ENCODE assay signal across 23 cellular contexts in the genomic region with DNA sequence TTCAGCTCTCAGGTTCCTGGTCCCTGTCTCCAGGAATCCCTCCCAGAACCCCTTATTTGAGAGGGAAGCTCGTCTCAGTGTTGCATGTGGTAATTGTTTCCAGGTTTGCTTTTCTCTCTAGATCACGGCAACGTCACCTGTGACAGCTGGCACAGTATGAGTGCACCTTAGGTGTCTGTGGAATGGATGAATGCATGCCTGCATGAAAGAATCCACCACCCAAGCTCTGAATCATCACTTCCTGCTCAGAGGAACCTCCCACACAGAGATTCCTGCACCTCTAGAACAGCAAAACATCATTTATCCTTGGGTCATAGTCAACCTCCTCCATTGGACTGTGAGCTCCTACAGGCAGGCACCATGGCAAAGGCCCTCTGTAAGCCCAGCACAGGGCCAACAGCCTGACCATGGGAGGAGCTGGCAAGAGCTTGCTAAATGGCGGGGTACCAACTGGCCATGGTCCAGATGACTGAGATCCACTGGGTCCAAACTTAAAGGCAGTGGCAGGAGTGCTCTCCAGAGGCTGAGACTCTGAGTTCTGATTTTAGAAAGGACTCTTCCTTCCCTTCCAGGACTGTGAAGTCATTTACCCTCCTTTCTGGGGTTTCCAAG.
DNase-seq lines count a peak whose midpoint lies in the region; ATAC-seq and TF ChIP-seq lines count a peak whose summit lies in the region.
"Had no signal": no experiment of that assay in that cellular context is flagged by ENCODE, and none has a peak within 500 bp of the region (broad histone marks: within the 10 kb centered on the region; RNA-seq: fewer than 3 reads in every experiment).

No MANE protein-coding gene starts in this region.

- H3K4me2 ChIP-seq in H9 (ENCODE audit: insufficient read depth, insufficient read length, low read length), result no peak overlapping the region
- H3K4me2 ChIP-seq: PC-9 had no signal

- H3K79me2 ChIP-seq in H9 (ENCODE audit: insufficient read depth, low read length), result no peaks in the 10 kb centered on the region

- H3K9me3 Mint-ChIP-seq in T-helper 2 cell treated with Interferon-gamma antibody and Interleukin-4, amounts not matched to agents 5 μg/mL and 100 μg/mL, for 36 hours, result peaks cover 3% of the 10 kb centered on the region
- no peaks in the 10 kb centered on the region for H3K9me3 Mint-ChIP-seq in activated naive CD8-positive, alpha-beta T cell treated with anti-CD3 and anti-CD28 coated beads, Interleukin-2, amount 50 U/mL, for 24 hours
- no peaks in the 10 kb centered on the region for H3K9me3 Mint-ChIP-seq in H9
- H3K9me3 Mint-ChIP-seq: activated T-cell treated with anti-CD3 and anti-CD28 coated beads, Interleukin-2, amount 50 U/mL, for 24 hours; central memory CD8-positive, alpha-beta T cell had no signal

- WGBS in H9 (ENCODE audit: extremely low coverage, insufficient read length, low lambda C conversion rate), result no CpG with 5 or more reads among the region's 4 CpGs

- H4K91ac ChIP-seq in H9 (ENCODE audit: insufficient read length, low read depth, low read length), result no peak overlapping the region

- H3K14ac ChIP-seq in H9 (ENCODE audit: insufficient read depth, low read length), result no peak overlapping the region

- no peak overlapping the region for H2AK5ac ChIP-seq in H9 (ENCODE audit: insufficient read length, low read length)

- peaks cover 5% of the 10 kb centered on the region for H3K9me3 ChIP-seq in left ventricle myocardium inferior (replicated peaks)
- no peaks in the 10 kb centered on the region for H3K9me3 ChIP-seq in H9 (ENCODE audit: control insufficient read depth, low read depth, low read length)
- H3K9me3 ChIP-seq: psoas muscle, tibial artery had no signal

- H2BK120ac ChIP-seq in H9 (ENCODE audit: low read depth, low read length, poor library complexity, severe bottlenecking), result no peak overlapping the region

- no peak overlapping the region for H2BK15ac ChIP-seq in H9 (ENCODE audit: low read depth, low read length)

- peak; percentile 9 for DNase-seq in T-helper 2 cell treated with Interferon-gamma antibody and Interleukin-4, amounts not matched to agents 5 μg/mL and 100 μg/mL, for 36 hours (ENCODE audit: low spot score)
- DNase-seq in T-helper 2 cell (no peak), Daoy (ENCODE audit: low read depth) (peak; percentile 37), left ventricle myocardium inferior (peak; percentile 36), H9 (no peak), activated gamma-delta T cell treated with Interleukin-2 at 50 U/mL for 16 hours (no peak), GM19238 (ENCODE audit: insufficient read length, low spot score) (no peak)
- no peak for DNase-seq in activated naive CD8-positive, alpha-beta T cell treated with anti-CD3 and anti-CD28 coated beads, Interleukin-2, amount 50 U/mL, for 24 hours
- DNase-seq: 8988T; activated T-cell treated with anti-CD3 and anti-CD28 coated beads, Interleukin-2, amount 50 U/mL, for 24 hours; effector CD4-positive, alpha-beta T cell; hippocampal formation; kidney; NCI-H2171 treated with DMSO at 0.1 percent for 48 hours; NCI-H774; psoas muscle; stimulated activated CD4-positive, alpha-beta T cell treated with anti-CD3 and anti-CD28 coated beads, Interleukin-12 subunit alpha, Interleukin-12 subunit beta, amount 100 ng/mL, for 4 hours; stimulated activated naive B cell treated with anti-CD40 and anti-IgM and Interleukin-4, amounts not matched to agents 10 μg/mL and 1 μg/mL and 100 μg/mL, for 72 hours; tibial artery had no signal

- H3K79me1 ChIP-seq in H9 (ENCODE audit: insufficient read depth, low read depth, low read length, poor library complexity, severe bottlenecking), result no peaks in the 10 kb centered on the region

- peaks cover 3% of the 10 kb centered on the region for H3K4me1 Mint-ChIP-seq in T-helper 2 cell treated with Interferon-gamma antibody and Interleukin-4, amounts not matched to agents 5 μg/mL and 100 μg/mL, for 36 hours (ENCODE audit: low read depth)
- no peaks in the 10 kb centered on the region for H3K4me1 Mint-ChIP-seq in activated naive CD8-positive, alpha-beta T cell treated with anti-CD3 and anti-CD28 coated beads, Interleukin-2, amount 50 U/mL, for 24 hours
- H3K4me1 Mint-ChIP-seq in H9, result no peaks in the 10 kb centered on the region
- H3K4me1 Mint-ChIP-seq: central memory CD8-positive, alpha-beta T cell; stimulated activated naive B cell treated with anti-CD40 and anti-IgM and Interleukin-4, amounts not matched to agents 10 μg/mL and 1 μg/mL and 100 μg/mL, for 72 hours had no signal

- H4K5ac ChIP-seq in H9 (ENCODE audit: insufficient read length, low read depth, low read length), result no peak overlapping the region

- H3K18ac ChIP-seq in H9 (ENCODE audit: insufficient read length, low read depth, low read length), result no peak overlapping the region

- intact Hi-C loops in left ventricle myocardium inferior (cut with micrococcal nuclease), result no loop called here

- no peak overlapping the region for H2AFZ ChIP-seq in H9 (ENCODE audit: low read length)
- H2AFZ ChIP-seq: PC-9 had no signal

- no peak overlapping the region for H3K4ac ChIP-seq in H9 (ENCODE audit: low read depth, low read length)

- no peaks in the 10 kb centered on the region for H3K36me3 ChIP-seq in left ventricle myocardium inferior

- H3K4me3 Mint-ChIP-seq in T-helper 2 cell treated with Interferon-gamma antibody and Interleukin-4, amounts not matched to agents 5 μg/mL and 100 μg/mL, for 36 hours, result no peak overlapping the region
- H3K4me3 Mint-ChIP-seq in activated naive CD8-positive, alpha-beta T cell treated with anti-CD3 and anti-CD28 coated beads, Interleukin-2, amount 50 U/mL, for 24 hours, result no peak overlapping the region
- H3K4me3 Mint-ChIP-seq in H9, result no peak overlapping the region; a peak in 1 of 5 replicates
- H3K4me3 Mint-ChIP-seq: activated T-cell treated with anti-CD3 and anti-CD28 coated beads, Interleukin-2, amount 50 U/mL, for 24 hours; central memory CD8-positive, alpha-beta T cell; neural crest cell; stimulated activated naive B cell treated with anti-CD40 and anti-IgM and Interleukin-4, amounts not matched to agents 10 μg/mL and 1 μg/mL and 100 μg/mL, for 72 hours had no signal

- H3K27me3 Mint-ChIP-seq in T-helper 2 cell treated with Interferon-gamma antibody and Interleukin-4, amounts not matched to agents 5 μg/mL and 100 μg/mL, for 36 hours (ENCODE audit: low read depth), result peaks cover 3% of the 10 kb centered on the region
- peaks cover 4% of the 10 kb centered on the region for H3K27me3 Mint-ChIP-seq in activated naive CD8-positive, alpha-beta T cell treated with anti-CD3 and anti-CD28 coated beads, Interleukin-2, amount 50 U/mL, for 24 hours
- H3K27me3 Mint-ChIP-seq in H9 (ENCODE audit: low read depth), result peaks cover 20% of the 10 kb centered on the region
- H3K27me3 Mint-ChIP-seq: activated T-cell treated with anti-CD3 and anti-CD28 coated beads, Interleukin-2, amount 50 U/mL, for 24 hours had no signal

- no peaks in the 10 kb centered on the region for H3K27me3 ChIP-seq in left ventricle myocardium inferior (ENCODE audit: low read depth)
- H3K27me3 ChIP-seq in H9 (ENCODE audit: insufficient read depth, low read length), result no peaks in the 10 kb centered on the region
- H3K27me3 ChIP-seq: tibial artery had no signal

- H3K36me3 Mint-ChIP-seq in T-helper 2 cell treated with Interferon-gamma antibody and Interleukin-4, amounts not matched to agents 5 μg/mL and 100 μg/mL, for 36 hours (ENCODE audit: low read depth), result no peaks in the 10 kb centered on the region
- H3K36me3 Mint-ChIP-seq in activated naive CD8-positive, alpha-beta T cell treated with anti-CD3 and anti-CD28 coated beads, Interleukin-2, amount 50 U/mL, for 24 hours (ENCODE audit: low read depth), result no peaks in the 10 kb centered on the region
- no peaks in the 10 kb centered on the region; a peak in 1 of 7 replicates for H3K36me3 Mint-ChIP-seq in H9 (ENCODE audit: insufficient read depth in 1 of 3, low read depth in 3 of 3)
- H3K36me3 Mint-ChIP-seq: stimulated activated naive B cell treated with anti-CD40 and anti-IgM and Interleukin-4, amounts not matched to agents 10 μg/mL and 1 μg/mL and 100 μg/mL, for 72 hours had no signal

- no peak overlapping the region for H3K27ac Mint-ChIP-seq in T-helper 2 cell treated with Interferon-gamma antibody and Interleukin-4, amounts not matched to agents 5 μg/mL and 100 μg/mL, for 36 hours
- H3K27ac Mint-ChIP-seq in activated naive CD8-positive, alpha-beta T cell treated with anti-CD3 and anti-CD28 coated beads, Interleukin-2, amount 50 U/mL, for 24 hours, result no peak overlapping the region
- H3K27ac Mint-ChIP-seq in H9, result no peak overlapping the region
- H3K27ac Mint-ChIP-seq: activated T-cell treated with anti-CD3 and anti-CD28 coated beads, Interleukin-2, amount 50 U/mL, for 24 hours; stimulated activated naive B cell treated with anti-CD40 and anti-IgM and Interleukin-4, amounts not matched to agents 10 μg/mL and 1 μg/mL and 100 μg/mL, for 72 hours had no signal

- TF ChIP-seq CTCF in left ventricle myocardium inferior (IDR thresholded peaks at IDR 0.05; ENCODE audit: borderline replicate concordance) (no peak), H9 (conservative IDR thresholded peaks at IDR 0.05) (no peak)

- no peak overlapping the region for H2BK20ac ChIP-seq in H9 (ENCODE audit: low read depth, low read length, poor library complexity, severe bottlenecking)

- ATAC-seq in activated naive CD8-positive, alpha-beta T cell treated with anti-CD3 and anti-CD28 coated beads, Interleukin-2, amount 50 U/mL, for 24 hours, result peak; percentile 69
- ATAC-seq: psoas muscle; stimulated activated naive B cell treated with anti-CD40 and anti-IgM and Interleukin-4, amounts not matched to agents 10 μg/mL and 1 μg/mL and 100 μg/mL, for 72 hours had no signal

- no peak overlapping the region for H3K27ac ChIP-seq in left ventricle myocardium inferior (replicated peaks)
- no peak overlapping the region for H3K27ac ChIP-seq in H9 (ENCODE audit: insufficient read length, low read depth, low read length)
- H3K27ac ChIP-seq: PC-9, psoas muscle, SK-N-MC, tibial artery had no signal

- H3K23me2 ChIP-seq in H9 (ENCODE audit: insufficient read length, low read depth, low read length, poor library complexity, severe bottlenecking), result no peaks in the 10 kb centered on the region

- H3T11ph ChIP-seq in H9 (ENCODE audit: low read length), result no peak overlapping the region

- H3K56ac ChIP-seq in H9 (ENCODE audit: insufficient read length, low read depth, low read length), result no peak overlapping the region

- H4K8ac ChIP-seq in H9 (replicated peaks; ENCODE audit: insufficient read length, low read depth, low read length), result no peak overlapping the region

- no peak overlapping the region for H3K23ac ChIP-seq in H9 (ENCODE audit: insufficient read length, low read depth, low read length)

- no peak overlapping the region for H2BK12ac ChIP-seq in H9 (ENCODE audit: insufficient read length, low read depth, low read length)

- H4K20me1 ChIP-seq in H9 (ENCODE audit: control insufficient read depth, insufficient read depth, insufficient read length), result no peaks in the 10 kb centered on the region

- no peak overlapping the region for H2BK5ac ChIP-seq in H9 (ENCODE audit: insufficient read length, low read length)

- no peak overlapping the region for H3K4me3 ChIP-seq in left ventricle myocardium inferior
- H3K4me3 ChIP-seq: PC-9, psoas muscle, SK-N-MC, tibial artery had no signal

- no peak overlapping the region for H3K9ac ChIP-seq in H9 (ENCODE audit: extremely low read depth, insufficient read length, low read length)

- peaks cover 24% of the 10 kb centered on the region for H3K4me1 ChIP-seq in left ventricle myocardium inferior
- no peaks in the 10 kb centered on the region for H3K4me1 ChIP-seq in H9 (ENCODE audit: insufficient read depth, low read length)
- H3K4me1 ChIP-seq: psoas muscle had no signal

Comparison
In these comparisons a context has a peak if more than half of its experiments do, and no peak if none do; other contexts are left out.
1. DNase-seq: peak in T-helper 2 cell treated with Interferon-gamma antibody and Interleukin-4, amounts not matched to agents 5 μg/mL and 100 μg/mL, for 36 hours (single experiment), Daoy (single experiment) and left ventricle myocardium inferior (single experiment); none in T-helper 2 cell (0 of 5), activated naive CD8-positive, alpha-beta T cell treated with anti-CD3 and anti-CD28 coated beads, Interleukin-2, amount 50 U/mL, for 24 hours (single experiment), H9 (single experiment), activated gamma-delta T cell treated with Interleukin-2 at 50 U/mL for 16 hours (single experiment) and GM19238 (single experiment).